In genomic region chr16:82169861-82170845, GRCh38 we compare ENCODE assay signal across 1 cellular context.
TF ChIP-seq lines count a peak whose summit lies in the region.

Gene MPHOSPH6 (minus strand): TSS chr16:82170224. CDS start chr16:82170175, 49 bp downstream.

TF ChIP-seq in WTC11, 78 proteins besides CTCF, POLR2A, EP300 and RAD21 (continued from another document):
- TF ChIP-seq AFF4 (CRISPR knock-in tag; IDR thresholded peaks at IDR 0.05; ENCODE audit: borderline replicate concordance), result 0 out of 2 replicates have a peak, but pooled peaks have one; percentile 75
- 0 out of 2 replicates have a peak, but pooled peaks have one; percentile 44 for TF ChIP-seq ATF1 (CRISPR knock-in tag; IDR thresholded peaks at IDR 0.05)
- TF ChIP-seq FOXP4 (CRISPR knock-in tag; IDR thresholded peaks at IDR 0.05), result peak; percentile 69
- TF ChIP-seq ZNF396 (CRISPR knock-in tag; IDR thresholded peaks at IDR 0.05; ENCODE audit: borderline replicate concordance), result no peak
- no peak for TF ChIP-seq NFATC4 (CRISPR knock-in tag; IDR thresholded peaks at IDR 0.05)
- 0 out of 2 replicates have a peak, but pooled peaks have one; percentile 45 for TF ChIP-seq E2F1 (CRISPR knock-in tag; IDR thresholded peaks at IDR 0.05)
- TF ChIP-seq ERG (CRISPR knock-in tag; IDR thresholded peaks at IDR 0.05), result no peak
- peak; percentile 40; the same call in 1 of the 2 replicates for TF ChIP-seq ZNF416 (CRISPR knock-in tag; IDR thresholded peaks at IDR 0.05)
- no peak for TF ChIP-seq NR3C1 (CRISPR knock-in tag; conservative IDR thresholded peaks at IDR 0.05; ENCODE audit: low read depth)
- no peak for TF ChIP-seq IRF2 (CRISPR knock-in tag; IDR thresholded peaks at IDR 0.05; ENCODE audit: borderline replicate concordance, low read depth)
- TF ChIP-seq NR1H2 (CRISPR knock-in tag; IDR thresholded peaks at IDR 0.05), result peak; percentile 78; the same call in 1 of the 2 replicates
- peak; percentile 39; the same call in 1 of the 2 replicates for TF ChIP-seq ZNF423 (CRISPR knock-in tag; IDR thresholded peaks at IDR 0.05)
- TF ChIP-seq ARID4B (CRISPR knock-in tag; IDR thresholded peaks at IDR 0.05; ENCODE audit: borderline replicate concordance), result peak; percentile 87
- no peak; the same call in 1 of the 2 replicates for TF ChIP-seq PREB (CRISPR knock-in tag; IDR thresholded peaks at IDR 0.05; ENCODE audit: borderline replicate concordance)
- TF ChIP-seq ESRRA (CRISPR knock-in tag; IDR thresholded peaks at IDR 0.05; ENCODE audit: borderline replicate concordance), result no peak
- TF ChIP-seq MYBL2 (CRISPR knock-in tag; IDR thresholded peaks at IDR 0.05), result peak; percentile 74; the same call in 1 of the 2 replicates
- TF ChIP-seq PRRX2 (CRISPR knock-in tag; IDR thresholded peaks at IDR 0.05), result no peak
- TF ChIP-seq MAX (CRISPR knock-in tag; IDR thresholded peaks at IDR 0.05), result peak; percentile 86
- TF ChIP-seq JAZF1 (CRISPR knock-in tag; IDR thresholded peaks at IDR 0.05), result no peak
- no peak for TF ChIP-seq ZNF121 (CRISPR knock-in tag; IDR thresholded peaks at IDR 0.05)
- TF ChIP-seq JUN (CRISPR knock-in tag; IDR thresholded peaks at IDR 0.05), result peak; percentile 23; the same call in 1 of the 2 replicates
